ENCODE assay signal across 1 cellular context in the genomic region with DNA sequence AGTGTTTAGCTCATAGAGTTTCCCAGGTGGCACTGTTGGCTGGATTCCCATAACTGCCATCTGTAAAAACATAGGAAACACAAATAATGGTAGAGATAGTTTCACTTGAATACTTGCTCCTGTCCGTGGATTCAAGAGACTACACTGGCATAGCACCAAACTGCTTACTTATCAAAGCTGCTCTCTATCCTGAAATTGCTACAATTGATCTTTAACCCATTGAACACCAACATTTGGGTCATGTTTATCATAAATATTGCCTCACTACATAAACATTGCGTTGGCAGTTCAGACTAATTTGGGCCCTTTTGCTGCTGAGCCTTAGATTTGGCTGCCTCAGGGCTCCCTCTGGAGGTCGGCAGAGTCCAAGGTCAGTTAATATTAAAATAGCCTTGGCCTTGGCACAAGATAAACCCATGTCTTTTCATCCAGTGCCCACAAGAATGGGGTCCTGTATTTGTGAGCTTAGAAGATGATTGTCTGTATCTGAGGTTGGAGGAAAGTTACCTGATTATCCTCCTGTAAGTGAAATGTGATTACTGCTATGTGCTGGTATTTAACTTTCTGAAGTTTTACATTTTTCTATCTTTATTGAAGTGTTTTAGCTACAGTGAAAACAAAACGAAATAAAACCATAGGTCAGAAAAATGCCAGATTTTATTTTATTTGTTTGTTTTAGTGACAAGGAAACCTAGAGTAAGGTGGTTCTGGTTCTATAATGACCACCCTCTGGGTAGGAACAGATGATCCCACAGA.
TF ChIP-seq lines count a peak whose summit lies in the region.

No MANE protein-coding gene starts in this region.

TF ChIP-seq in HEK293, 187 proteins besides CTCF, POLR2A, EP300 and RAD21 (continued from another document and continues in another):
- TF ChIP-seq, protein P1, sequence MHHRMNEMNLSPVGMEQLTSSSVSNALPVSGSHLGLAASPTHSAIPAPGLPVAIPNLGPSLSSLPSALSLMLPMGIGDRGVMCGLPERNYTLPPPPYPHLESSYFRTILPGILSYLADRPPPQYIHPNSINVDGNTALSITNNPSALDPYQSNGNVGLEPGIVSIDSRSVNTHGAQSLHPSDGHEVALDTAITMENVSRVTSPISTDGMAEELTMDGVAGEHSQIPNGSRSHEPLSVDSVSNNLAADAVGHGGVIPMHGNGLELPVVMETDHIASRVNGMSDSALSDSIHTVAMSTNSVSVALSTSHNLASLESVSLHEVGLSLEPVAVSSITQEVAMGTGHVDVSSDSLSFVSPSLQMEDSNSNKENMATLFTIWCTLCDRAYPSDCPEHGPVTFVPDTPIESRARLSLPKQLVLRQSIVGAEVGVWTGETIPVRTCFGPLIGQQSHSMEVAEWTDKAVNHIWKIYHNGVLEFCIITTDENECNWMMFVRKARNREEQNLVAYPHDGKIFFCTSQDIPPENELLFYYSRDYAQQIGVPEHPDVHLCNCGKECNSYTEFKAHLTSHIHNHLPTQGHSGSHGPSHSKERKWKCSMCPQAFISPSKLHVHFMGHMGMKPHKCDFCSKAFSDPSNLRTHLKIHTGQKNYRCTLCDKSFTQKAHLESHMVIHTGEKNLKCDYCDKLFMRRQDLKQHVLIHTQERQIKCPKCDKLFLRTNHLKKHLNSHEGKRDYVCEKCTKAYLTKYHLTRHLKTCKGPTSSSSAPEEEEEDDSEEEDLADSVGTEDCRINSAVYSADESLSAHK (tag by site-specific recombination; IDR thresholded peaks at IDR 0.05) = peak; percentile 68; the same call in 1 of the 2 replicates
- no peak for TF ChIP-seq SP2 (tag by site-specific recombination; IDR thresholded peaks at IDR 0.05)
- no peak for TF ChIP-seq TCF7L2 (IDR thresholded peaks at IDR 0.05; ENCODE audit: borderline replicate concordance, low read depth, low read length)
- TF ChIP-seq GLI4 (tag by site-specific recombination; IDR thresholded peaks at IDR 0.05) = no peak
- TF ChIP-seq ZFP69B (tag by site-specific recombination; IDR thresholded peaks at IDR 0.05) = 0 out of 2 replicates have a peak, but pooled peaks have one; percentile 35
- TF ChIP-seq MZF1 (tag by site-specific recombination; IDR thresholded peaks at IDR 0.05; ENCODE audit: borderline replicate concordance) = peak; percentile 39; the same call in 1 of the 2 replicates
- TF ChIP-seq ZNF121 (tag by site-specific recombination; IDR thresholded peaks at IDR 0.05) = no peak
- peak; percentile 58; the same call in 1 of the 2 replicates for TF ChIP-seq IKZF3 (tag by site-specific recombination; IDR thresholded peaks at IDR 0.05)
- TF ChIP-seq ZNF571 (tag by site-specific recombination; IDR thresholded peaks at IDR 0.05) = no peak
- TF ChIP-seq ZNF10 (tag by site-specific recombination; IDR thresholded peaks at IDR 0.05) = no peak
- TF ChIP-seq, protein P2, sequence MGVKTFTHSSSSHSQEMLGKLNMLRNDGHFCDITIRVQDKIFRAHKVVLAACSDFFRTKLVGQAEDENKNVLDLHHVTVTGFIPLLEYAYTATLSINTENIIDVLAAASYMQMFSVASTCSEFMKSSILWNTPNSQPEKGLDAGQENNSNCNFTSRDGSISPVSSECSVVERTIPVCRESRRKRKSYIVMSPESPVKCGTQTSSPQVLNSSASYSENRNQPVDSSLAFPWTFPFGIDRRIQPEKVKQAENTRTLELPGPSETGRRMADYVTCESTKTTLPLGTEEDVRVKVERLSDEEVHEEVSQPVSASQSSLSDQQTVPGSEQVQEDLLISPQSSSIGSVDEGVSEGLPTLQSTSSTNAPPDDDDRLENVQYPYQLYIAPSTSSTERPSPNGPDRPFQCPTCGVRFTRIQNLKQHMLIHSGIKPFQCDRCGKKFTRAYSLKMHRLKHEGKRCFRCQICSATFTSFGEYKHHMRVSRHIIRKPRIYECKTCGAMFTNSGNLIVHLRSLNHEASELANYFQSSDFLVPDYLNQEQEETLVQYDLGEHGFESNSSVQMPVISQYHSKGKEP (tag by site-specific recombination; IDR thresholded peaks at IDR 0.05) = 0 out of 2 replicates have a peak, but pooled peaks have one; percentile 34
- TF ChIP-seq, protein P3, sequence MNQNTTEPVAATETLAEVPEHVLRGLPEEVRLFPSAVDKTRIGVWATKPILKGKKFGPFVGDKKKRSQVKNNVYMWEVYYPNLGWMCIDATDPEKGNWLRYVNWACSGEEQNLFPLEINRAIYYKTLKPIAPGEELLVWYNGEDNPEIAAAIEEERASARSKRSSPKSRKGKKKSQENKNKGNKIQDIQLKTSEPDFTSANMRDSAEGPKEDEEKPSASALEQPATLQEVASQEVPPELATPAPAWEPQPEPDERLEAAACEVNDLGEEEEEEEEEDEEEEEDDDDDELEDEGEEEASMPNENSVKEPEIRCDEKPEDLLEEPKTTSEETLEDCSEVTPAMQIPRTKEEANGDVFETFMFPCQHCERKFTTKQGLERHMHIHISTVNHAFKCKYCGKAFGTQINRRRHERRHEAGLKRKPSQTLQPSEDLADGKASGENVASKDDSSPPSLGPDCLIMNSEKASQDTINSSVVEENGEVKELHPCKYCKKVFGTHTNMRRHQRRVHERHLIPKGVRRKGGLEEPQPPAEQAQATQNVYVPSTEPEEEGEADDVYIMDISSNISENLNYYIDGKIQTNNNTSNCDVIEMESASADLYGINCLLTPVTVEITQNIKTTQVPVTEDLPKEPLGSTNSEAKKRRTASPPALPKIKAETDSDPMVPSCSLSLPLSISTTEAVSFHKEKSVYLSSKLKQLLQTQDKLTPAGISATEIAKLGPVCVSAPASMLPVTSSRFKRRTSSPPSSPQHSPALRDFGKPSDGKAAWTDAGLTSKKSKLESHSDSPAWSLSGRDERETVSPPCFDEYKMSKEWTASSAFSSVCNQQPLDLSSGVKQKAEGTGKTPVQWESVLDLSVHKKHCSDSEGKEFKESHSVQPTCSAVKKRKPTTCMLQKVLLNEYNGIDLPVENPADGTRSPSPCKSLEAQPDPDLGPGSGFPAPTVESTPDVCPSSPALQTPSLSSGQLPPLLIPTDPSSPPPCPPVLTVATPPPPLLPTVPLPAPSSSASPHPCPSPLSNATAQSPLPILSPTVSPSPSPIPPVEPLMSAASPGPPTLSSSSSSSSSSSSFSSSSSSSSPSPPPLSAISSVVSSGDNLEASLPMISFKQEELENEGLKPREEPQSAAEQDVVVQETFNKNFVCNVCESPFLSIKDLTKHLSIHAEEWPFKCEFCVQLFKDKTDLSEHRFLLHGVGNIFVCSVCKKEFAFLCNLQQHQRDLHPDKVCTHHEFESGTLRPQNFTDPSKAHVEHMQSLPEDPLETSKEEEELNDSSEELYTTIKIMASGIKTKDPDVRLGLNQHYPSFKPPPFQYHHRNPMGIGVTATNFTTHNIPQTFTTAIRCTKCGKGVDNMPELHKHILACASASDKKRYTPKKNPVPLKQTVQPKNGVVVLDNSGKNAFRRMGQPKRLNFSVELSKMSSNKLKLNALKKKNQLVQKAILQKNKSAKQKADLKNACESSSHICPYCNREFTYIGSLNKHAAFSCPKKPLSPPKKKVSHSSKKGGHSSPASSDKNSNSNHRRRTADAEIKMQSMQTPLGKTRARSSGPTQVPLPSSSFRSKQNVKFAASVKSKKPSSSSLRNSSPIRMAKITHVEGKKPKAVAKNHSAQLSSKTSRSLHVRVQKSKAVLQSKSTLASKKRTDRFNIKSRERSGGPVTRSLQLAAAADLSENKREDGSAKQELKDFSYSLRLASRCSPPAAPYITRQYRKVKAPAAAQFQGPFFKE (tag by site-specific recombination; IDR thresholded peaks at IDR 0.05; ENCODE audit: borderline replicate concordance) = no peak
- TF ChIP-seq ZNF596 (tag by site-specific recombination; IDR thresholded peaks at IDR 0.05) = no peak
- TF ChIP-seq ZNF302 (tag by site-specific recombination; IDR thresholded peaks at IDR 0.05; ENCODE audit: low read depth) = no peak
- TF ChIP-seq ZNF785 (tag by site-specific recombination; IDR thresholded peaks at IDR 0.05) = no peak
- no peak for TF ChIP-seq ZNF132 (tag by site-specific recombination; IDR thresholded peaks at IDR 0.05; ENCODE audit: borderline replicate concordance)
- TF ChIP-seq SCRT2 (tag by site-specific recombination; IDR thresholded peaks at IDR 0.05) = no peak
- TF ChIP-seq ZNF777 (tag by site-specific recombination; IDR thresholded peaks at IDR 0.05; ENCODE audit: borderline replicate concordance) = no peak
- TF ChIP-seq ZNF544 (tag by site-specific recombination; IDR thresholded peaks at IDR 0.05) = no peak
- no peak for TF ChIP-seq ZNF791 (tag by site-specific recombination; IDR thresholded peaks at IDR 0.05)
- no peak for TF ChIP-seq ZNF114 (tag by site-specific recombination; IDR thresholded peaks at IDR 0.05)
- TF ChIP-seq ZBTB48 (tag by site-specific recombination; IDR thresholded peaks at IDR 0.05) = no peak
- TF ChIP-seq OSR2 (tag by site-specific recombination; IDR thresholded peaks at IDR 0.05) = peak; percentile 22; the same call in 1 of the 2 replicates
- TF ChIP-seq ZNF335 (tag by site-specific recombination; conservative IDR thresholded peaks at IDR 0.05) = peak; percentile 59
- 0 out of 2 replicates have a peak, but pooled peaks have one; percentile 25 for TF ChIP-seq ZNF174 (tag by site-specific recombination; IDR thresholded peaks at IDR 0.05)
- no peak for TF ChIP-seq ZNF391 (tag by site-specific recombination; IDR thresholded peaks at IDR 0.05; ENCODE audit: borderline replicate concordance, low read depth)
- TF ChIP-seq ZBTB1 (tag by site-specific recombination; IDR thresholded peaks at IDR 0.05) = no peak
- TF ChIP-seq, protein P4, sequence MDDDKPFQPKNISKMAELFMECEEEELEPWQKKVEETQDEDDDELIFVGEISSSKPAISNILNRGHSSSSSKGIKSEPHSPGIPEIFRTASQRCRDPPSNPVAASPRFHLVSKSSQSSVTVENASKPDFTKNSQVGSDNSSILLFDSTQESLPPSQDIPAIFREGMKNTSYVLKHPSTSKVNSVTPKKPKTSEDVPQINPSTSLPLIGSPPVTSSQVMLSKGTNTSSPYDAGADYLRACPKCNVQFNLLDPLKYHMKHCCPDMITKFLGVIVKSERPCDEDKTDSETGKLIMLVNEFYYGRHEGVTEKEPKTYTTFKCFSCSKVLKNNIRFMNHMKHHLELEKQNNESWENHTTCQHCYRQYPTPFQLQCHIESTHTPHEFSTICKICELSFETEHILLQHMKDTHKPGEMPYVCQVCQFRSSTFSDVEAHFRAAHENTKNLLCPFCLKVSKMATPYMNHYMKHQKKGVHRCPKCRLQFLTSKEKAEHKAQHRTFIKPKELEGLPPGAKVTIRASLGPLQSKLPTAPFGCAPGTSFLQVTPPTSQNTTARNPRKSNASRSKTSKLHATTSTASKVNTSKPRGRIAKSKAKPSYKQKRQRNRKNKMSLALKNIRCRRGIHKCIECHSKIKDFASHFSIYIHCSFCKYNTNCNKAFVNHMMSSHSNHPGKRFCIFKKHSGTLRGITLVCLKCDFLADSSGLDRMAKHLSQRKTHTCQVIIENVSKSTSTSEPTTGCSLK (tag by site-specific recombination; IDR thresholded peaks at IDR 0.05) = no peak
- TF ChIP-seq, protein P5, sequence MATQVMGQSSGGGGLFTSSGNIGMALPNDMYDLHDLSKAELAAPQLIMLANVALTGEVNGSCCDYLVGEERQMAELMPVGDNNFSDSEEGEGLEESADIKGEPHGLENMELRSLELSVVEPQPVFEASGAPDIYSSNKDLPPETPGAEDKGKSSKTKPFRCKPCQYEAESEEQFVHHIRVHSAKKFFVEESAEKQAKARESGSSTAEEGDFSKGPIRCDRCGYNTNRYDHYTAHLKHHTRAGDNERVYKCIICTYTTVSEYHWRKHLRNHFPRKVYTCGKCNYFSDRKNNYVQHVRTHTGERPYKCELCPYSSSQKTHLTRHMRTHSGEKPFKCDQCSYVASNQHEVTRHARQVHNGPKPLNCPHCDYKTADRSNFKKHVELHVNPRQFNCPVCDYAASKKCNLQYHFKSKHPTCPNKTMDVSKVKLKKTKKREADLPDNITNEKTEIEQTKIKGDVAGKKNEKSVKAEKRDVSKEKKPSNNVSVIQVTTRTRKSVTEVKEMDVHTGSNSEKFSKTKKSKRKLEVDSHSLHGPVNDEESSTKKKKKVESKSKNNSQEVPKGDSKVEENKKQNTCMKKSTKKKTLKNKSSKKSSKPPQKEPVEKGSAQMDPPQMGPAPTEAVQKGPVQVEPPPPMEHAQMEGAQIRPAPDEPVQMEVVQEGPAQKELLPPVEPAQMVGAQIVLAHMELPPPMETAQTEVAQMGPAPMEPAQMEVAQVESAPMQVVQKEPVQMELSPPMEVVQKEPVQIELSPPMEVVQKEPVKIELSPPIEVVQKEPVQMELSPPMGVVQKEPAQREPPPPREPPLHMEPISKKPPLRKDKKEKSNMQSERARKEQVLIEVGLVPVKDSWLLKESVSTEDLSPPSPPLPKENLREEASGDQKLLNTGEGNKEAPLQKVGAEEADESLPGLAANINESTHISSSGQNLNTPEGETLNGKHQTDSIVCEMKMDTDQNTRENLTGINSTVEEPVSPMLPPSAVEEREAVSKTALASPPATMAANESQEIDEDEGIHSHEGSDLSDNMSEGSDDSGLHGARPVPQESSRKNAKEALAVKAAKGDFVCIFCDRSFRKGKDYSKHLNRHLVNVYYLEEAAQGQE (tag by site-specific recombination; IDR thresholded peaks at IDR 0.05) = no peak
- TF ChIP-seq ZNF830 (tag by site-specific recombination; IDR thresholded peaks at IDR 0.05; ENCODE audit: low read depth) = no peak
- TF ChIP-seq ZNF677 (tag by site-specific recombination; IDR thresholded peaks at IDR 0.05) = no peak
- no peak for TF ChIP-seq ZNF157 (tag by site-specific recombination; IDR thresholded peaks at IDR 0.05)
- TF ChIP-seq, protein P6, sequence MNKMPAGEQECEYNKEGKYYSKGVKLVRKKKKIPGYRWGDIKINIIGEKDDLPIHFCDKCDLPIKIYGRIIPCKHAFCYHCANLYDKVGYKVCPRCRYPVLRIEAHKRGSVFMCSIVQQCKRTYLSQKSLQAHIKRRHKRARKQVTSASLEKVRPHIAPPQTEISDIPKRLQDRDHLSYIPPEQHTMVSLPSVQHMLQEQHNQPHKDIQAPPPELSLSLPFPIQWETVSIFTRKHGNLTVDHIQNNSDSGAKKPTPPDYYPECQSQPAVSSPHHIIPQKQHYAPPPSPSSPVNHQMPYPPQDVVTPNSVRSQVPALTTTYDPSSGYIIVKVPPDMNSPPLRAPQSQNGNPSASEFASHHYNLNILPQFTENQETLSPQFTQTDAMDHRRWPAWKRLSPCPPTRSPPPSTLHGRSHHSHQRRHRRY (tag by site-specific recombination; IDR thresholded peaks at IDR 0.05) = no peak
- TF ChIP-seq, protein P7, sequence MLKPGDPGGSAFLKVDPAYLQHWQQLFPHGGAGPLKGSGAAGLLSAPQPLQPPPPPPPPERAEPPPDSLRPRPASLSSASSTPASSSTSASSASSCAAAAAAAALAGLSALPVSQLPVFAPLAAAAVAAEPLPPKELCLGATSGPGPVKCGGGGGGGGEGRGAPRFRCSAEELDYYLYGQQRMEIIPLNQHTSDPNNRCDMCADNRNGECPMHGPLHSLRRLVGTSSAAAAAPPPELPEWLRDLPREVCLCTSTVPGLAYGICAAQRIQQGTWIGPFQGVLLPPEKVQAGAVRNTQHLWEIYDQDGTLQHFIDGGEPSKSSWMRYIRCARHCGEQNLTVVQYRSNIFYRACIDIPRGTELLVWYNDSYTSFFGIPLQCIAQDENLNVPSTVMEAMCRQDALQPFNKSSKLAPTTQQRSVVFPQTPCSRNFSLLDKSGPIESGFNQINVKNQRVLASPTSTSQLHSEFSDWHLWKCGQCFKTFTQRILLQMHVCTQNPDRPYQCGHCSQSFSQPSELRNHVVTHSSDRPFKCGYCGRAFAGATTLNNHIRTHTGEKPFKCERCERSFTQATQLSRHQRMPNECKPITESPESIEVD (tag by site-specific recombination; IDR thresholded peaks at IDR 0.05) = peak; percentile 60
- TF ChIP-seq ZNF341 (tag by site-specific recombination; IDR thresholded peaks at IDR 0.05; ENCODE audit: low read depth) = no peak
